ENCODE assay signal across 1 cellular context in the genomic region with DNA sequence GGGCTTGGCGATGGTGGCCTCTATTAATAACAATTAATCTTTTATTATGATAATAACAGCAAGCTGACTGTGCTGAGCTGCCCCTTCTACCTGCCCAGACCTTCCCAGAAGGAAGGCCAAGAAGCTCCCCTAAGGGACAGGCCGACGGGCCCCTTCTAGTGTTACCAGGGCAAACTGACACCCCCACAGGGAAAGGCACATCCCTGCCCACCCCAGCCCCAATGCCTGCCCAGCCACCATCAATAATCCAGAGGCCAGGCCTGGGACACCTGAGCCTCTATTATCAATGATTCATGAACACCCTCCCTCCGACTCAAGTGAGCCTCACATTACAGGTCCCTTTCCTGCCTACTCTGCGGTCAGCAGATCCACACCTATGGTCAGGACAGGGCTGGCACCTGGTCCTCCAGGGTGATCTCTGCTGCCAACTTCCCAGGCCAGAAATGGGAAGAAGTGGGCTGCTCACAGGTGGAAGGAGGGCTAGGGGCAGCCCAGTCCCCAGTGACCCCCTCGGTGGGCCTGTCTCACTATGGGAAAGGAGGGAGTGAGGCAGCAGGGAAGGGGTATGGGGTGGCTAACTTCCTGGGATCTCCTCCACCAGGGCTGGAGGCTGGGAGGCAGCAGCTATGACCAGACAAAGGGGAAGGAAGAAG.
TF ChIP-seq lines count a peak whose summit lies in the region.

No MANE protein-coding gene starts in this region.

TF ChIP-seq in A549, 52 proteins besides CTCF, POLR2A, EP300 and RAD21 (continued from another document):
- TF ChIP-seq ZFP36 (IDR thresholded peaks at IDR 0.05; ENCODE audit: borderline replicate concordance, partially characterized antibody) (no peak), KDM5A (IDR thresholded peaks at IDR 0.05) (no peak), ZC3H11A (IDR thresholded peaks at IDR 0.05) (no peak), JUN (IDR thresholded peaks at IDR 0.05) (no peak), PHF8 (IDR thresholded peaks at IDR 0.05; ENCODE audit: borderline replicate concordance, low read depth) (no peak), MAFK (IDR thresholded peaks at IDR 0.05; ENCODE audit: partially characterized antibody) (no peak), TP53 (CRISPR knock-in tag; IDR thresholded peaks at IDR 0.05) (no peak), CEBPB (IDR thresholded peaks at IDR 0.05) (no peak), HDAC2 (IDR thresholded peaks at IDR 0.05) (no peak), EHMT2 (IDR thresholded peaks at IDR 0.05; ENCODE audit: low read depth) (no peak), CBX2 (IDR thresholded peaks at IDR 0.05; ENCODE audit: borderline replicate concordance, low read depth) (no peak), HOXB5 (CRISPR knock-in tag; IDR thresholded peaks at IDR 0.05) (no peak), KDM1A (IDR thresholded peaks at IDR 0.05; ENCODE audit: low read depth) (no peak), JUNB (IDR thresholded peaks at IDR 0.05) (no peak), RCOR1 (IDR thresholded peaks at IDR 0.05; ENCODE audit: low read depth, low read length) (no peak)
- TF ChIP-seq, protein P1, sequence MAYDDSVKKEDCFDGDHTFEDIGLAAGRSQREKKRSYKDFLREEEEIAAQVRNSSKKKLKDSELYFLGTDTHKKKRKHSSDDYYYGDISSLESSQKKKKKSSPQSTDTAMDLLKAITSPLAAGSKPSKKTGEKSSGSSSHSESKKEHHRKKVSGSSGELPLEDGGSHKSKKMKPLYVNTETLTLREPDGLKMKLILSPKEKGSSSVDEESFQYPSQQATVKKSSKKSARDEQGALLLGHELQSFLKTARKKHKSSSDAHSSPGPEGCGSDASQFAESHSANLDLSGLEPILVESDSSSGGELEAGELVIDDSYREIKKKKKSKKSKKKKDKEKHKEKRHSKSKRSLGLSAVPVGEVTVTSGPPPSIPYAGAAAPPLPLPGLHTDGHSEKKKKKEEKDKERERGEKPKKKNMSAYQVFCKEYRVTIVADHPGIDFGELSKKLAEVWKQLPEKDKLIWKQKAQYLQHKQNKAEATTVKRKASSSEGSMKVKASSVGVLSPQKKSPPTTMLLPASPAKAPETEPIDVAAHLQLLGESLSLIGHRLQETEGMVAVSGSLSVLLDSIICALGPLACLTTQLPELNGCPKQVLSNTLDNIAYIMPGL (CRISPR knock-in tag; IDR thresholded peaks at IDR 0.05; ENCODE audit: borderline replicate concordance) = no peak
- TF ChIP-seq, protein P2, sequence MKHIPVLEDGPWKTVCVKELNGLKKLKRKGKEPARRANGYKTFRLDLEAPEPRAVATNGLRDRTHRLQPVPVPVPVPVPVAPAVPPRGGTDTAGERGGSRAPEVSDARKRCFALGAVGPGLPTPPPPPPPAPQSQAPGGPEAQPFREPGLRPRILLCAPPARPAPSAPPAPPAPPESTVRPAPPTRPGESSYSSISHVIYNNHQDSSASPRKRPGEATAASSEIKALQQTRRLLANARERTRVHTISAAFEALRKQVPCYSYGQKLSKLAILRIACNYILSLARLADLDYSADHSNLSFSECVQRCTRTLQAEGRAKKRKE (CRISPR knock-in tag; IDR thresholded peaks at IDR 0.05; ENCODE audit: low read depth) = no peak
